Comparison of ENCODE assay signal across 8 cellular contexts in the genomic region with DNA sequence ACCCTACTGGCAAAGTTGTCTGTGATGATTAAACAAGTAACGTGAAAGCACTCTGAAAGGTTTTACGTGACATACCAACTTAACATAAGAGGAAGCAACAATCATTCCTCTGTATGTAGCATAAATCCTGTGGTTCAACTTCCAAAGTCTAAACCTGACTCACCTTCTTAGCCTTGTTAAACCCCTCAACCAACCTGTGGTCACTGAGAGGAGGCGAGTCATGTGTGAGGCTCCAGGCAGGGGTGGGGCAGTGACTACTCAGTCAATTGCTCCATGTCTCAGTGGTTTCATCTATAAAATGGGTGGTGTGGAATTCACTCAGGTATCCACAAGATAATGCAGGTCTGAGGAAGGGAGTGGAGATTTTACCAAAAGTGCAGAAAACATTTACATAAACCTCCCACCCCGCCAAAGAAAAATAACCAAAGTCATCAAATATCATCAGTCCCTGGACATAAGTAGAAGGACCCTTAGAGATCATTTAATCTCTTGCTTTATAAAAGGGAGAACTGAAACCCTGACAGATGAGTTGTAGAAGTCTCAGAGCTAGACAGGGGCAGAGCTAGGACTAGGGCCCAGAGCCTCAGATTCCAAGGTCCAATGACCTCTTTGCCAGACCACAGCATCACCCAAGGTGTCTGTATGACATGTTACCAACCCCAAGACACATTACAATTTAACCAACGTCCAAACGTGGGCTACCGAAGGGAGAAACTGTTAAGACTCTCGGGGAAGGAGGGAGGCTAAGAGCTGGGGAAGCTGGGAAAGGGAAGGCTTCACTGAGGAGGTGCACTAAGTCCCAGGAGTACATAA. TPM values are rescaled to one million over a fixed set of nuclear protein-coding genes. Genes with fewer than 3 reads are reported as not detected.
DNase-seq lines count a peak whose midpoint lies in the region; ATAC-seq lines count a peak whose summit lies in the region.

No MANE protein-coding gene starts in this region.

- no peak overlapping the region for H3K9ac ChIP-seq in endocrine pancreas (ENCODE audit: control insufficient read depth, insufficient read depth, low read length)

- DNase-seq in T-helper 22 cell (ENCODE audit: low read depth), result peak; percentile 43
- DNase-seq in stimulated activated CD4-positive, alpha-beta T cell treated with anti-CD3 and anti-CD28 coated beads, Interleukin-15, amount 100 ng/mL, for 24 hours, result peak; percentile 79
- DNase-seq in NCI-H2081 treated with DMSO at 0.1 percent for 48 hours (lab: John Stamatoyannopoulos, UW), result no peak
- no peak for DNase-seq in NCI-H1105 (lab: John Stamatoyannopoulos, UW)
- DNase-seq in Right ventricle myocardium inferior (ENCODE audit: missing footprints), result no peak

- H3K27me3 ChIP-seq in endocrine pancreas (ENCODE audit: control insufficient read depth, insufficient read depth, low read length), result no peaks in the 10 kb centered on the region

- H3K9me3 ChIP-seq in endocrine pancreas (ENCODE audit: control insufficient read depth, low read length), result no peaks in the 10 kb centered on the region

- peaks cover 17% of the 10 kb centered on the region for H3K4me1 ChIP-seq in endocrine pancreas (ENCODE audit: control insufficient read depth, insufficient read depth, low read length)

- H3K36me3 ChIP-seq in endocrine pancreas (ENCODE audit: control insufficient read depth, insufficient read depth, low read length), result no peaks in the 10 kb centered on the region

- H3K4me3 ChIP-seq in endocrine pancreas (ENCODE audit: control insufficient read depth, insufficient read depth, low read length), result peak overlapping the region; percentile 11

- ATAC-seq in GM18861 (IDR thresholded peaks at IDR 0.05; ENCODE audit: unreplicated experiment), result peak; percentile 48
- peak; percentile 37 for ATAC-seq in HG03108 (IDR thresholded peaks at IDR 0.05; ENCODE audit: unreplicated experiment)
- no peak for ATAC-seq in Right ventricle myocardium inferior

- intact Hi-C loops in Right ventricle myocardium inferior (cut with DNase I), result no loop called here

RNA-seq across cellular contexts. Expression of gene PCBP1, which starts 3.7 kb away (rescaled TPM):
- total RNA-seq in Right ventricle myocardium inferior, result 203 TPM

Comparison
In these comparisons a context has a peak if more than half of its experiments do, and no peak if none do; other contexts are left out.
1. DNase-seq: peak in T-helper 22 cell (single experiment) and stimulated activated CD4-positive, alpha-beta T cell treated with anti-CD3 and anti-CD28 coated beads, Interleukin-15, amount 100 ng/mL, for 24 hours (single experiment); none in NCI-H2081 treated with DMSO at 0.1 percent for 48 hours (single experiment), NCI-H1105 (single experiment) and Right ventricle myocardium inferior (single experiment).